ENCODE assay signal across 16 cellular contexts in the genomic region with DNA sequence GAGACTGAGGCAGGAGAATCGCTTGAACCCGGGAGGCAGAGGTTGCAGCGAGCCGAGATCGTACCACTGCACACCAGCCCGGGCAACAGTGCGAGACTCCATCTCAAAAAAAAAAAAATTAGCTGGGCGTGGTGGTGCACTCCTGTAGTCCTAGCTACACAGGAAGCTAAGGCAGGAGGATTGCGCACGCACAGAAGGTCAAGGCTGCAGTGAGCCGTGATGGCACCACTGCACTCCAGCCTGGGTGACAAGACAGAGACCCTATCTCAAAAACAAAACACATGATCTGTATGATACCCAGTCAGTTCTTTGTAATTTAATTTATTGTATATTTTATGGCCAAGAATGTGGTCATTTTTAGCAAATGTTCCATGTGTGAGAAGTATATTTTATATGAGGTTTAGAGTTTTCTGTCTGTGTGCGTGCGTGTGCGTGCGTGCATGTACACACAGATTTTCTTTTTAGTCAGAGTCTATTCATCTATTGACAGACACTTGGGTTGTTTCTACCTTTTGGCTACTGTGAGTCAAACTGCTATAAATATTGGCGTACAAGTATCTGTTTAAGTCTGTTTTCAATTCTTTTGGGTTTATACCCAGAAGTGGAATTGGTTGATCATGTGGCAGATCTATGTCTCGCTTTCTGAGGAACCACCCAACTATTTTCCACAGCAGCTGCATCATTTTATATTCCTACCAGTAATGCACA. TPM values are rescaled to one million over a fixed set of nuclear protein-coding genes. Genes with fewer than 3 reads are reported as not detected.
DNase-seq lines count a peak whose midpoint lies in the region; ATAC-seq and TF ChIP-seq lines count a peak whose summit lies in the region.
"Had no signal": no experiment of that assay in that cellular context is flagged by ENCODE, and none has a peak within 500 bp of the region (broad histone marks: within the 10 kb centered on the region; RNA-seq: fewer than 3 reads in every experiment).

No MANE protein-coding gene starts in this region.

- no peak for DNase-seq in activated CD8-positive, alpha-beta memory T cell treated with anti-CD3 and anti-CD28 coated beads, Interleukin-2, amount 10 ng/mL, durations not matched to agents 7 days and 5 days
- no peak for DNase-seq in activated CD8-positive, alpha-beta memory T cell treated with anti-CD3 and anti-CD28 coated beads, Interleukin-2, amount 50 U/mL, for 4 hours
- no peak for DNase-seq in stimulated activated naive CD8-positive, alpha-beta T cell treated with anti-CD3 and anti-CD28 coated beads, Interleukin-15, Interleukin-2, amounts not matched to agents 100 U/mL and 50 U/mL, for 24 hours
- DNase-seq in stimulated activated naive CD8-positive, alpha-beta T cell treated with anti-CD3 and anti-CD28 coated beads, Interleukin-15, amount 100 ng/mL, for 72 hours: no peak
- no peak for DNase-seq in activated T-helper 2 cell treated with anti-CD3 and anti-CD28 coated beads, Interferon-gamma antibody, Interleukin-2, Interleukin-4, amounts not matched to agents 10 μg/mL and 5 μg/mL and 100 μg/mL, durations not matched to agents 14 hours and 24 hours and 36 hours (ENCODE audit: low spot score)
- DNase-seq in CD14-positive monocyte (ENCODE audit: low spot score): no peak
- DNase-seq: C1 segment of cervical spinal cord, DND-41, GDM1, NCI-H1436 treated with DMSO at 0.1 percent for 48 hours, NCI-H2081, NCI-H748 treated with DMSO at 0.1 percent for 48 hours, RPMI8226 had no signal

- H3K27me3 Mint-ChIP-seq in activated CD8-positive, alpha-beta memory T cell treated with anti-CD3 and anti-CD28 coated beads, Interleukin-2, amount 10 ng/mL, durations not matched to agents 7 days and 5 days: no peaks in the 10 kb centered on the region
- no peaks in the 10 kb centered on the region for H3K27me3 Mint-ChIP-seq in stimulated activated naive CD8-positive, alpha-beta T cell treated with anti-CD3 and anti-CD28 coated beads, Interleukin-15, amount 100 ng/mL, for 72 hours
- H3K27me3 Mint-ChIP-seq in activated T-helper 2 cell treated with anti-CD3 and anti-CD28 coated beads, Interferon-gamma antibody, Interleukin-2, Interleukin-4, amounts not matched to agents 10 μg/mL and 5 μg/mL and 100 μg/mL, durations not matched to agents 14 hours and 24 hours and 36 hours (ENCODE audit: low read depth): no peaks in the 10 kb centered on the region
- no peaks in the 10 kb centered on the region for H3K27me3 Mint-ChIP-seq in CD14-positive monocyte (ENCODE audit: low read depth in 3 of 3)

- H3K4me1 Mint-ChIP-seq in activated CD8-positive, alpha-beta memory T cell treated with anti-CD3 and anti-CD28 coated beads, Interleukin-2, amount 10 ng/mL, durations not matched to agents 7 days and 5 days: peaks cover 17% of the 10 kb centered on the region
- no peaks in the 10 kb centered on the region for H3K4me1 Mint-ChIP-seq in stimulated activated naive CD8-positive, alpha-beta T cell treated with anti-CD3 and anti-CD28 coated beads, Interleukin-15, amount 100 ng/mL, for 72 hours
- peaks cover 20% of the 10 kb centered on the region for H3K4me1 Mint-ChIP-seq in activated T-helper 2 cell treated with anti-CD3 and anti-CD28 coated beads, Interferon-gamma antibody, Interleukin-2, Interleukin-4, amounts not matched to agents 10 μg/mL and 5 μg/mL and 100 μg/mL, durations not matched to agents 14 hours and 24 hours and 36 hours (ENCODE audit: low read depth)
- H3K4me1 Mint-ChIP-seq in CD14-positive monocyte: peaks cover 13% of the 10 kb centered on the region

- TF ChIP-seq CTCF in CD14-positive monocyte (IDR thresholded peaks at IDR 0.05): no peak

- H3K27ac Mint-ChIP-seq in activated CD8-positive, alpha-beta memory T cell treated with anti-CD3 and anti-CD28 coated beads, Interleukin-2, amount 10 ng/mL, durations not matched to agents 7 days and 5 days: peak overlapping the region; percentile 41
- H3K27ac Mint-ChIP-seq in stimulated activated naive CD8-positive, alpha-beta T cell treated with anti-CD3 and anti-CD28 coated beads, Interleukin-15, amount 100 ng/mL, for 72 hours: no peak overlapping the region
- peak overlapping the region; percentile 87 for H3K27ac Mint-ChIP-seq in activated T-helper 2 cell treated with anti-CD3 and anti-CD28 coated beads, Interferon-gamma antibody, Interleukin-2, Interleukin-4, amounts not matched to agents 10 μg/mL and 5 μg/mL and 100 μg/mL, durations not matched to agents 14 hours and 24 hours and 36 hours
- no peak overlapping the region for H3K27ac Mint-ChIP-seq in CD14-positive monocyte

- intact Hi-C loops in activated T-helper 2 cell treated with anti-CD3 and anti-CD28 coated beads, Interferon-gamma antibody, Interleukin-2, Interleukin-4, amounts not matched to agents 10 μg/mL and 5 μg/mL and 100 μg/mL, durations not matched to agents 14 hours and 24 hours and 36 hours (cut with micrococcal nuclease): loop anchor here (2.0 kb wide), 3 partner anchors 26 to 54 kb away; a partner anchor contains a TSS
- intact Hi-C loops in CD14-positive monocyte (cut with micrococcal nuclease): no loop called here

- no peak overlapping the region for H3K4me3 Mint-ChIP-seq in activated CD8-positive, alpha-beta memory T cell treated with anti-CD3 and anti-CD28 coated beads, Interleukin-2, amount 10 ng/mL, durations not matched to agents 7 days and 5 days
- H3K4me3 Mint-ChIP-seq in stimulated activated naive CD8-positive, alpha-beta T cell treated with anti-CD3 and anti-CD28 coated beads, Interleukin-15, amount 100 ng/mL, for 72 hours: no peak overlapping the region
- no peak overlapping the region for H3K4me3 Mint-ChIP-seq in activated T-helper 2 cell treated with anti-CD3 and anti-CD28 coated beads, Interferon-gamma antibody, Interleukin-2, Interleukin-4, amounts not matched to agents 10 μg/mL and 5 μg/mL and 100 μg/mL, durations not matched to agents 14 hours and 24 hours and 36 hours (ENCODE audit: low read depth)
- H3K4me3 Mint-ChIP-seq in CD14-positive monocyte: no peak overlapping the region

- H3K36me3 Mint-ChIP-seq in activated CD8-positive, alpha-beta memory T cell treated with anti-CD3 and anti-CD28 coated beads, Interleukin-2, amount 10 ng/mL, durations not matched to agents 7 days and 5 days: peaks cover 1% of the 10 kb centered on the region
- H3K36me3 Mint-ChIP-seq in activated T-helper 2 cell treated with anti-CD3 and anti-CD28 coated beads, Interferon-gamma antibody, Interleukin-2, Interleukin-4, amounts not matched to agents 10 μg/mL and 5 μg/mL and 100 μg/mL, durations not matched to agents 14 hours and 24 hours and 36 hours (ENCODE audit: low read depth): peaks cover 31% of the 10 kb centered on the region
- H3K36me3 Mint-ChIP-seq in CD14-positive monocyte: peaks cover 47 to 73% of the 10 kb centered on the region in 2 donors

- peak; percentile 60 for ATAC-seq in activated CD8-positive, alpha-beta memory T cell treated with anti-CD3 and anti-CD28 coated beads, Interleukin-2, amount 10 ng/mL, durations not matched to agents 7 days and 5 days
- peak; percentile 36 for ATAC-seq in stimulated activated naive CD8-positive, alpha-beta T cell treated with anti-CD3 and anti-CD28 coated beads, Interleukin-15, Interleukin-2, amounts not matched to agents 100 U/mL and 50 U/mL, for 24 hours
- ATAC-seq in stimulated activated naive CD8-positive, alpha-beta T cell treated with anti-CD3 and anti-CD28 coated beads, Interleukin-15, amount 100 ng/mL, for 72 hours: no peak
- ATAC-seq in GM18502 (IDR thresholded peaks at IDR 0.05; ENCODE audit: poor library complexity, unreplicated experiment): no peak

- H3K9me3 Mint-ChIP-seq in activated CD8-positive, alpha-beta memory T cell treated with anti-CD3 and anti-CD28 coated beads, Interleukin-2, amount 10 ng/mL, durations not matched to agents 7 days and 5 days (ENCODE audit: low read depth): no peaks in the 10 kb centered on the region
- H3K9me3 Mint-ChIP-seq in stimulated activated naive CD8-positive, alpha-beta T cell treated with anti-CD3 and anti-CD28 coated beads, Interleukin-15, amount 100 ng/mL, for 72 hours: no peaks in the 10 kb centered on the region
- no peaks in the 10 kb centered on the region for H3K9me3 Mint-ChIP-seq in activated T-helper 2 cell treated with anti-CD3 and anti-CD28 coated beads, Interferon-gamma antibody, Interleukin-2, Interleukin-4, amounts not matched to agents 10 μg/mL and 5 μg/mL and 100 μg/mL, durations not matched to agents 14 hours and 24 hours and 36 hours
- no peaks in the 10 kb centered on the region for H3K9me3 Mint-ChIP-seq in CD14-positive monocyte

- CTCF ChIA-PET in activated CD8-positive, alpha-beta memory T cell treated with anti-CD3 and anti-CD28 coated beads, Interleukin-2, amount 10 ng/mL, durations not matched to agents 7 days and 5 days (lab: Charles Lee): interaction anchor here (1.6 kb wide), 1 partner anchor 26 kb away, joined by 3 read pairs; no protein-coding TSS in a partner anchor

RNA-seq across cellular contexts. Expression of a gene that starts 22.2 kb away (rescaled TPM):
- total RNA-seq in activated CD8-positive, alpha-beta memory T cell treated with anti-CD3 and anti-CD28 coated beads, Interleukin-2, amount 10 ng/mL, durations not matched to agents 7 days and 5 days: under 1 TPM; 0.59 to 0.96 TPM
- total RNA-seq in activated T-helper 2 cell treated with anti-CD3 and anti-CD28 coated beads, Interferon-gamma antibody, Interleukin-2, Interleukin-4, amounts not matched to agents 10 μg/mL and 5 μg/mL and 100 μg/mL, durations not matched to agents 14 hours and 24 hours and 36 hours: 4.0 and 4.2 TPM in 2 replicates
- under 1 TPM; 0.08 to 0.20 TPM for polyA plus RNA-seq in CD14-positive monocyte
- total RNA-seq: A673, H4 had no signal

RNA-seq across cellular contexts. Expression of a gene that starts 54.2 kb away (rescaled TPM):
- total RNA-seq in activated CD8-positive, alpha-beta memory T cell treated with anti-CD3 and anti-CD28 coated beads, Interleukin-2, amount 10 ng/mL, durations not matched to agents 7 days and 5 days: 10 to 100 TPM; 32.5 to 40.9 TPM
- 44.3 and 50.6 TPM in 2 replicates for total RNA-seq in activated T-helper 2 cell treated with anti-CD3 and anti-CD28 coated beads, Interferon-gamma antibody, Interleukin-2, Interleukin-4, amounts not matched to agents 10 μg/mL and 5 μg/mL and 100 μg/mL, durations not matched to agents 14 hours and 24 hours and 36 hours
- 10 to 100 TPM; 11.0 to 12.2 TPM for polyA plus RNA-seq in CD14-positive monocyte

Comparison
In these comparisons a context has a peak if more than half of its experiments do, and no peak if none do; other contexts are left out.
1. ATAC-seq: peak in activated CD8-positive, alpha-beta memory T cell treated with anti-CD3 and anti-CD28 coated beads, Interleukin-2, amount 10 ng/mL, durations not matched to agents 7 days and 5 days (single experiment) and stimulated activated naive CD8-positive, alpha-beta T cell treated with anti-CD3 and anti-CD28 coated beads, Interleukin-15, Interleukin-2, amounts not matched to agents 100 U/mL and 50 U/mL, for 24 hours (single experiment); none in stimulated activated naive CD8-positive, alpha-beta T cell treated with anti-CD3 and anti-CD28 coated beads, Interleukin-15, amount 100 ng/mL, for 72 hours (single experiment) and GM18502 (single experiment).
2. H3K27ac Mint-ChIP-seq: peak in activated CD8-positive, alpha-beta memory T cell treated with anti-CD3 and anti-CD28 coated beads, Interleukin-2, amount 10 ng/mL, durations not matched to agents 7 days and 5 days (single experiment) and activated T-helper 2 cell treated with anti-CD3 and anti-CD28 coated beads, Interferon-gamma antibody, Interleukin-2, Interleukin-4, amounts not matched to agents 10 μg/mL and 5 μg/mL and 100 μg/mL, durations not matched to agents 14 hours and 24 hours and 36 hours (single experiment); none in stimulated activated naive CD8-positive, alpha-beta T cell treated with anti-CD3 and anti-CD28 coated beads, Interleukin-15, amount 100 ng/mL, for 72 hours (0 of 2) and CD14-positive monocyte (0 of 7).